In the genomic region with DNA sequence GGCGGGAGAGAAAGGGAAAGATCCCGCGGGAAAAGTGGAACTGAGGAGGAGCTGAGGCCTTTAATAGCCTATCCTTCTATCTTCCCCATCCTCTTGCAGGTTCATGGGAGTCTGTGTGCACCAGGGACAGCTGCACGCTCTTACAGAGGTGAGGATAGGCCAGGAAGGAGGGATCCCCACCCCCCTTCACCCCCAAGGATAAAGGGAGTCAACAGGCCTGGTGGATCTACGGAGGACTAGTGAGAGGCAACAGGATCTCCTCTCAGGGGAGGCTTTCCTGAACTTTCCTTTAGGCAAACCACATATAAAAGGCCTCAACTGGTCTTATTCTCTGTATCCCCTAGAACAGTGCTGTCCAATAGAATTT, we compare ENCODE assay signal across 8 cellular contexts. TPM values are rescaled to one million over a fixed set of nuclear protein-coding genes. Genes with fewer than 3 reads are reported as not detected.
DNase-seq lines count a peak whose midpoint lies in the region; ATAC-seq and TF ChIP-seq lines count a peak whose summit lies in the region.

No MANE protein-coding gene starts in this region.

- TF ChIP-seq CTCF in tibial artery (IDR thresholded peaks at IDR 0.05) = no peak

- H3K27ac ChIP-seq in tibial artery = peak overlapping the region; percentile 91 to 94

- peaks cover 19 to 35% (median 20%) of the 10 kb centered on the region in 3 donors for H3K36me3 ChIP-seq in tibial artery

- no peak overlapping the region for H3K27ac Mint-ChIP-seq in activated naive CD4-positive, alpha-beta T cell treated with anti-CD3 and anti-CD28 coated beads for 36 hours
- peak overlapping the region; percentile 12 for H3K27ac Mint-ChIP-seq in activated T-helper 2 cell treated with anti-CD3 and anti-CD28 coated beads, Interferon-gamma antibody, Interleukin-2, Interleukin-4, amounts not matched to agents 10 μg/mL and 5 μg/mL and 100 μg/mL, durations not matched to agents 14 hours and 24 hours and 36 hours

- H3K4me1 Mint-ChIP-seq in activated naive CD4-positive, alpha-beta T cell treated with anti-CD3 and anti-CD28 coated beads for 36 hours (ENCODE audit: low read depth) = peaks cover 27% of the 10 kb centered on the region
- H3K4me1 Mint-ChIP-seq in activated T-helper 2 cell treated with anti-CD3 and anti-CD28 coated beads, Interferon-gamma antibody, Interleukin-2, Interleukin-4, amounts not matched to agents 10 μg/mL and 5 μg/mL and 100 μg/mL, durations not matched to agents 14 hours and 24 hours and 36 hours (ENCODE audit: low read depth) = peaks cover 32% of the 10 kb centered on the region

- ATAC-seq in HG03175 (IDR thresholded peaks at IDR 0.05; ENCODE audit: unreplicated experiment) = no peak

- H3K4me1 ChIP-seq in tibial artery = peaks cover 5 to 29% (median 27%) of the 10 kb centered on the region in 4 donors

- CTCF ChIA-PET in activated naive CD4-positive, alpha-beta T cell treated with anti-CD3 and anti-CD28 coated beads for 36 hours (lab: Charles Lee) = interaction anchor here (0.7 to 1.5 kb wide), 6 partner anchors 9 to 151 kb away, joined by 3 to 4 read pairs (median 3); a partner anchor contains a TSS

- H3K27me3 Mint-ChIP-seq in activated naive CD4-positive, alpha-beta T cell treated with anti-CD3 and anti-CD28 coated beads for 36 hours (ENCODE audit: low read depth) = no peaks in the 10 kb centered on the region
- H3K27me3 Mint-ChIP-seq in activated T-helper 2 cell treated with anti-CD3 and anti-CD28 coated beads, Interferon-gamma antibody, Interleukin-2, Interleukin-4, amounts not matched to agents 10 μg/mL and 5 μg/mL and 100 μg/mL, durations not matched to agents 14 hours and 24 hours and 36 hours (ENCODE audit: low read depth) = no peaks in the 10 kb centered on the region

- DNase-seq in activated naive CD4-positive, alpha-beta T cell treated with anti-CD3 and anti-CD28 coated beads for 36 hours = no peak
- no peak for DNase-seq in activated naive CD4-positive, alpha-beta T cell treated with anti-CD3 and anti-CD28 coated beads, Interleukin-2, amount 50 U/mL, for 16 hours
- no peak for DNase-seq in activated T-helper 2 cell treated with anti-CD3 and anti-CD28 coated beads, Interferon-gamma antibody, Interleukin-2, Interleukin-4, amounts not matched to agents 10 μg/mL and 5 μg/mL and 100 μg/mL, durations not matched to agents 14 hours and 24 hours and 36 hours (ENCODE audit: low spot score)
- DNase-seq in kidney tubule cell (ENCODE audit: low spot score) (peak; percentile 14), tibial artery (no peak), hippocampal formation (lab: John Stamatoyannopoulos, UW) (no peak), NCI-H1694 (lab: John Stamatoyannopoulos, UW) (no peak)

- H3K27me3 ChIP-seq in tibial artery = no peaks in the 10 kb centered on the region

- no peaks in the 10 kb centered on the region for H3K9me3 ChIP-seq in tibial artery

- peaks cover 1% of the 10 kb centered on the region for H3K36me3 Mint-ChIP-seq in activated naive CD4-positive, alpha-beta T cell treated with anti-CD3 and anti-CD28 coated beads for 36 hours (ENCODE audit: low read depth)
- peaks cover 30% of the 10 kb centered on the region for H3K36me3 Mint-ChIP-seq in activated T-helper 2 cell treated with anti-CD3 and anti-CD28 coated beads, Interferon-gamma antibody, Interleukin-2, Interleukin-4, amounts not matched to agents 10 μg/mL and 5 μg/mL and 100 μg/mL, durations not matched to agents 14 hours and 24 hours and 36 hours (ENCODE audit: low read depth)

- intact Hi-C loops in activated naive CD4-positive, alpha-beta T cell treated with anti-CD3 and anti-CD28 coated beads for 36 hours (cut with micrococcal nuclease) = loop anchor here (10.0 kb wide), 1 partner anchor 941 kb away; a partner anchor contains a TSS
- intact Hi-C loops in activated T-helper 2 cell treated with anti-CD3 and anti-CD28 coated beads, Interferon-gamma antibody, Interleukin-2, Interleukin-4, amounts not matched to agents 10 μg/mL and 5 μg/mL and 100 μg/mL, durations not matched to agents 14 hours and 24 hours and 36 hours (cut with micrococcal nuclease) = loop anchor here (10.0 kb wide), 1 partner anchor 209 kb away; a partner anchor contains a TSS
- intact Hi-C loops in tibial artery (cut with DNase I; ENCODE audit: low total_unique reads) = loop anchor here (5.0 kb wide), 1 partner anchor 36 kb away; no protein-coding TSS in a partner anchor

- no peaks in the 10 kb centered on the region for H3K9me3 Mint-ChIP-seq in activated naive CD4-positive, alpha-beta T cell treated with anti-CD3 and anti-CD28 coated beads for 36 hours
- H3K9me3 Mint-ChIP-seq in activated T-helper 2 cell treated with anti-CD3 and anti-CD28 coated beads, Interferon-gamma antibody, Interleukin-2, Interleukin-4, amounts not matched to agents 10 μg/mL and 5 μg/mL and 100 μg/mL, durations not matched to agents 14 hours and 24 hours and 36 hours = no peaks in the 10 kb centered on the region

- H3K4me3 ChIP-seq in tibial artery = peak overlapping the region; percentile 84 to 94

- peak overlapping the region; percentile 72 for H3K4me3 Mint-ChIP-seq in activated naive CD4-positive, alpha-beta T cell treated with anti-CD3 and anti-CD28 coated beads for 36 hours
- peak overlapping the region; percentile 79 for H3K4me3 Mint-ChIP-seq in activated T-helper 2 cell treated with anti-CD3 and anti-CD28 coated beads, Interferon-gamma antibody, Interleukin-2, Interleukin-4, amounts not matched to agents 10 μg/mL and 5 μg/mL and 100 μg/mL, durations not matched to agents 14 hours and 24 hours and 36 hours (ENCODE audit: low read depth)

RNA-seq across cellular contexts. Expression of a gene that starts 1.1 kb away (rescaled TPM):
- 10 to 100 TPM; 18.3 to 19.0 TPM for total RNA-seq in activated naive CD4-positive, alpha-beta T cell treated with anti-CD3 and anti-CD28 coated beads for 36 hours
- 44.5 and 48.0 TPM in 2 replicates for total RNA-seq in activated T-helper 2 cell treated with anti-CD3 and anti-CD28 coated beads, Interferon-gamma antibody, Interleukin-2, Interleukin-4, amounts not matched to agents 10 μg/mL and 5 μg/mL and 100 μg/mL, durations not matched to agents 14 hours and 24 hours and 36 hours

RNA-seq across cellular contexts. Expression of a gene that starts 12.1 kb away (rescaled TPM):
- 1 to 10 TPM; 2.9 to 4.5 TPM for total RNA-seq in activated naive CD4-positive, alpha-beta T cell treated with anti-CD3 and anti-CD28 coated beads for 36 hours
- 11.3 and 11.4 TPM in 2 replicates for total RNA-seq in activated T-helper 2 cell treated with anti-CD3 and anti-CD28 coated beads, Interferon-gamma antibody, Interleukin-2, Interleukin-4, amounts not matched to agents 10 μg/mL and 5 μg/mL and 100 μg/mL, durations not matched to agents 14 hours and 24 hours and 36 hours

RNA-seq across cellular contexts. Expression of a gene that starts 44.6 kb away (rescaled TPM):
- 10 to 100 TPM; 44.0 to 45.4 TPM for total RNA-seq in activated naive CD4-positive, alpha-beta T cell treated with anti-CD3 and anti-CD28 coated beads for 36 hours
- total RNA-seq in activated T-helper 2 cell treated with anti-CD3 and anti-CD28 coated beads, Interferon-gamma antibody, Interleukin-2, Interleukin-4, amounts not matched to agents 10 μg/mL and 5 μg/mL and 100 μg/mL, durations not matched to agents 14 hours and 24 hours and 36 hours = 90.2 and 92.1 TPM in 2 replicates

RNA-seq across cellular contexts. Expression of a gene that starts 51.7 kb away (rescaled TPM):
- over 10,000 TPM in 1 of 2 experiments, 1,000 to 10,000 TPM in 1; 7,381 to 12,571 TPM for total RNA-seq in activated naive CD4-positive, alpha-beta T cell treated with anti-CD3 and anti-CD28 coated beads for 36 hours
- total RNA-seq in activated T-helper 2 cell treated with anti-CD3 and anti-CD28 coated beads, Interferon-gamma antibody, Interleukin-2, Interleukin-4, amounts not matched to agents 10 μg/mL and 5 μg/mL and 100 μg/mL, durations not matched to agents 14 hours and 24 hours and 36 hours = 5,290 and 6,583 TPM in 2 replicates

RNA-seq across cellular contexts. Expression of a gene that starts 52.0 kb away (rescaled TPM):
- 1 to 10 TPM; 5.6 to 6.4 TPM for total RNA-seq in activated naive CD4-positive, alpha-beta T cell treated with anti-CD3 and anti-CD28 coated beads for 36 hours
- total RNA-seq in activated T-helper 2 cell treated with anti-CD3 and anti-CD28 coated beads, Interferon-gamma antibody, Interleukin-2, Interleukin-4, amounts not matched to agents 10 μg/mL and 5 μg/mL and 100 μg/mL, durations not matched to agents 14 hours and 24 hours and 36 hours = 23.0 TPM in 2 replicates
